Comparison of ENCODE assay signal across 6 cellular contexts in genomic region chr20:54436410-54436809, GRCh38. TPM values are rescaled to one million over a fixed set of nuclear protein-coding genes. Genes with fewer than 3 reads are reported as not detected.
"Had no signal": no experiment of that assay in that cellular context is flagged by ENCODE, and none has a peak within 500 bp of the region (broad histone marks: within the 10 kb centered on the region; RNA-seq: fewer than 3 reads in every experiment).

No MANE protein-coding gene starts in this region.

RNA-seq across cellular contexts. Expression of gene DOK5, which starts 39.0 kb away (rescaled TPM):
- total RNA-seq: OCI-LY7, PC-3, PC-9, RPMI7951, SJCRH30, T-cell had no signal
